8 cellular contexts compared by ENCODE assay signal in genomic region chr12:55738113-55739024, GRCh38. TPM values are rescaled to one million over a fixed set of nuclear protein-coding genes. Genes with fewer than 3 reads are reported as not detected.
DNase-seq lines count a peak whose midpoint lies in the region; ATAC-seq and TF ChIP-seq lines count a peak whose summit lies in the region.

No MANE protein-coding gene starts in this region.

- H3K27ac ChIP-seq in C4-2B (peak overlapping the region; percentile 1; the same call in 1 of the 2 replicates), lower lobe of right lung (peak overlapping the region; percentile 82)

- H3K4me3 Mint-ChIP-seq in activated CD4-positive, alpha-beta T cell treated with anti-CD3 and anti-CD28 coated beads, Interleukin-2, amount 10 ng/mL, durations not matched to agents 7 days and 5 days, result peak overlapping the region; percentile 87

- ATAC-seq in GM19328 (IDR thresholded peaks at IDR 0.05; ENCODE audit: unreplicated experiment) (peak; percentile 80), HG03460 (IDR thresholded peaks at IDR 0.05; ENCODE audit: unreplicated experiment) (peak; percentile 89), lower lobe of right lung (peak; percentile 84 to 91)

- H3K9me3 ChIP-seq in lower lobe of right lung, result no peaks in the 10 kb centered on the region

- no peaks in the 10 kb centered on the region for H3K36me3 ChIP-seq in lower lobe of right lung

- DNase-seq in NCI-H526 (lab: John Stamatoyannopoulos, UW) (peak; percentile 87 to 90), lower lobe of right lung (peak; percentile 85)
- DNase-seq in activated CD4-positive, alpha-beta T cell treated with anti-CD3 and anti-CD28 coated beads, Interleukin-2, amount 10 ng/mL, durations not matched to agents 7 days and 5 days, result peak; percentile 90
- peak; percentile 82 for DNase-seq in effector CD4-positive, alpha-beta T cell
- peak; percentile 61 to 83 (median 80) for DNase-seq in stimulated activated CD4-positive, alpha-beta T cell treated with anti-CD3 and anti-CD28 coated beads, TNF-alpha, amount 100 ng/mL, for 24 hours (ENCODE audit: low read depth in 3 of 3)

- peak overlapping the region; percentile 86 for H3K27ac Mint-ChIP-seq in activated CD4-positive, alpha-beta T cell treated with anti-CD3 and anti-CD28 coated beads, Interleukin-2, amount 10 ng/mL, durations not matched to agents 7 days and 5 days

- H3K4me1 ChIP-seq in lower lobe of right lung, result peaks cover 23% of the 10 kb centered on the region

- H3K27me3 ChIP-seq in lower lobe of right lung (ENCODE audit: low read depth), result no peaks in the 10 kb centered on the region

- H3K4me3 ChIP-seq in lower lobe of right lung, result peak overlapping the region; percentile 66

- POLR2A ChIA-PET in activated CD4-positive, alpha-beta T cell treated with anti-CD3 and anti-CD28 coated beads, Interleukin-2, amount 10 ng/mL, durations not matched to agents 7 days and 5 days (lab: Charles Lee), result interaction anchor here (0.5 to 1.8 kb wide), 2 partner anchors 236 to 262 kb away, joined by 3 to 4 read pairs; partner anchors contain the start of gene RAB5B

- intact Hi-C loops in lower lobe of right lung (cut with DNase I), result no loop called here

- TF ChIP-seq CTCF in C4-2B (conservative IDR thresholded peaks at IDR 0.05) (peak; percentile 85), lower lobe of right lung (IDR thresholded peaks at IDR 0.05) (peak; percentile 87)

- peaks cover 11% of the 10 kb centered on the region for H3K27me3 Mint-ChIP-seq in activated CD4-positive, alpha-beta T cell treated with anti-CD3 and anti-CD28 coated beads, Interleukin-2, amount 10 ng/mL, durations not matched to agents 7 days and 5 days

- H3K36me3 Mint-ChIP-seq in activated CD4-positive, alpha-beta T cell treated with anti-CD3 and anti-CD28 coated beads, Interleukin-2, amount 10 ng/mL, durations not matched to agents 7 days and 5 days (ENCODE audit: low read depth), result no peaks in the 10 kb centered on the region

- H3K4me1 Mint-ChIP-seq in activated CD4-positive, alpha-beta T cell treated with anti-CD3 and anti-CD28 coated beads, Interleukin-2, amount 10 ng/mL, durations not matched to agents 7 days and 5 days, result peaks cover 43% of the 10 kb centered on the region

- CTCF ChIA-PET in activated CD4-positive, alpha-beta T cell treated with anti-CD3 and anti-CD28 coated beads, Interleukin-2, amount 10 ng/mL, durations not matched to agents 7 days and 5 days (lab: Charles Lee), result interaction anchor here (0.6 to 8.2 kb wide), 43 partner anchors 8 to 495 kb away, joined by 3 to 75 read pairs (median 4); partner anchors contain the start of genes BLOC1S1, CD63, DGKA and DNAJC14

- H3K9me3 Mint-ChIP-seq in activated CD4-positive, alpha-beta T cell treated with anti-CD3 and anti-CD28 coated beads, Interleukin-2, amount 10 ng/mL, durations not matched to agents 7 days and 5 days, result no peaks in the 10 kb centered on the region

RNA-seq across cellular contexts. Expression of gene GDF11, which starts 4.6 kb away (rescaled TPM):
- 10 to 100 TPM in 1 of 2 experiments, 1 to 10 TPM in 1; 9.7 to 10.4 TPM for total RNA-seq in activated CD4-positive, alpha-beta T cell treated with anti-CD3 and anti-CD28 coated beads, Interleukin-2, amount 10 ng/mL, durations not matched to agents 7 days and 5 days
- total RNA-seq in lower lobe of right lung, result 3.8 TPM

RNA-seq across cellular contexts. Expression of gene CD63, which starts 9.6 kb away (rescaled TPM):
- 100 to 1,000 TPM; 108 to 116 TPM for total RNA-seq in activated CD4-positive, alpha-beta T cell treated with anti-CD3 and anti-CD28 coated beads, Interleukin-2, amount 10 ng/mL, durations not matched to agents 7 days and 5 days
- 1,142 TPM for total RNA-seq in lower lobe of right lung

RNA-seq across cellular contexts. Expression of gene RDH5, which starts 18.2 kb away (rescaled TPM):
- 10 to 100 TPM; 23.3 to 25.8 TPM for total RNA-seq in activated CD4-positive, alpha-beta T cell treated with anti-CD3 and anti-CD28 coated beads, Interleukin-2, amount 10 ng/mL, durations not matched to agents 7 days and 5 days
- total RNA-seq in lower lobe of right lung, result 11.1 TPM

RNA-seq across cellular contexts. Expression of gene BLOC1S1, which starts 22.5 kb away (rescaled TPM):
- 100 to 1,000 TPM; 164 to 181 TPM for total RNA-seq in activated CD4-positive, alpha-beta T cell treated with anti-CD3 and anti-CD28 coated beads, Interleukin-2, amount 10 ng/mL, durations not matched to agents 7 days and 5 days
- 134 TPM for total RNA-seq in lower lobe of right lung

RNA-seq across cellular contexts. Expression of gene ITGA7, which starts 30.7 kb away (rescaled TPM):
- total RNA-seq in activated CD4-positive, alpha-beta T cell treated with anti-CD3 and anti-CD28 coated beads, Interleukin-2, amount 10 ng/mL, durations not matched to agents 7 days and 5 days, result 1 to 10 TPM; 3.1 TPM
- 17.5 TPM for total RNA-seq in lower lobe of right lung

Comparison
In these comparisons a context has a peak if more than half of its experiments do, and no peak if none do; other contexts are left out.
1. Peak in every context shown above with its lines: DNase-seq, ATAC-seq, H3K4me3 ChIP-seq and H3K27ac ChIP-seq.